In the genomic region with DNA sequence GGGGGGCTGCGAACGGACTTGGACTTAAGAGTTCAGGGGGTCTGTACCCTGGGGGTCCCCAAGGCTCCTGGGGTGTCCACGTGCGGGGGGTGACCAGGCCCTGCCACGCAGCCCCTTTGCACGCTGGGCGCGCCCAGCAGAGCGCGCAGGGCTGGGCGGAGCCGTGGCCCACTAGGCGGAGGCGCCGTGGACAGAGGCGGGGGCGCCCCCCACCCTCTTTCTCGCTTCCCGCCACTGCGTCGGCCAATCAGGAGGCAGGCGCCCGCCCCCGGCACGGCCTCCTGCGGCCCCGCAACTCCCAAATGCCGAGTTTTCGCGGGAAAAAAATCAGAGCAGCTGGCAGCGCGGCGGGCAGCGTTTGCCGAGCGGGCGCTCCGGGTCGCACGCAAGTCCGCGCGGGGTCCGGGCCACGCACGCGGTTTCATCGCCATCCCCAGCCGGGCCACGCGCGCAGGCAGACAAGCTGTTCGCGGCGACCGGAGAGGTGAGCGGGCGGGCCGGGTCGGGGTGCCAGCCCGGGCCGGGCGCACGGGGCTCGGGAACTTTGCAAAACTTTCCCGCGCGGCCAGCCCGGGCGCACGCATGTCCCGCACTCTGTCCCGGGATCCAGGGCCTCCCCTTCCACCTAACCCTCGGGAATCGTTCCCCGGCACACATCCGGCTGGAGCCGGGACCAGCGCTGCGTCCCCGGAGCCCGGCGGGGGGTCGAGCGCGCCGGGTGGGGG, we compare ENCODE assay signal across 1 cellular context.
TF ChIP-seq lines count a peak whose summit lies in the region.

Gene UHRF1 (plus strand): TSS at position 330 of the 725 bp plus-strand sequence. CDS start 1,385 bp downstream, outside the sequence.

TF ChIP-seq in K562, 482 proteins besides CTCF, POLR2A, EP300 and RAD21 (continued from another document and continues in another):
- TF ChIP-seq TGIF2 (CRISPR knock-in tag; IDR thresholded peaks at IDR 0.05) (peak; percentile 76; the same call in 1 of the 2 replicates), ZNF253 (CRISPR knock-in tag; conservative IDR thresholded peaks at IDR 0.05) (no peak), NCOA2 (IDR thresholded peaks at IDR 0.05; ENCODE audit: partially characterized antibody in 2 of 2) (no peak), ZNF639 (CRISPR knock-in tag; conservative IDR thresholded peaks at IDR 0.05 in 1 of 2, IDR thresholded peaks at IDR 0.05 in 1 of 2) (no peak), ZNF75A (CRISPR knock-in tag; IDR thresholded peaks at IDR 0.05) (no peak), ZNF589 (CRISPR knock-in tag; IDR thresholded peaks at IDR 0.05; ENCODE audit: low read depth) (no peak), POLR2G (IDR thresholded peaks at IDR 0.05; ENCODE audit: low read depth, low read length) (peak; percentile 85), ZBTB7A (IDR thresholded peaks at IDR 0.05; ENCODE audit: borderline replicate concordance, control insufficient read depth, low read depth, low read length) (peak; percentile 79; the same call in 1 of the 2 replicates), SRSF3 (IDR thresholded peaks at IDR 0.05; ENCODE audit: insufficient read depth, low read length) (no peak), MCM5 (IDR thresholded peaks at IDR 0.05; ENCODE audit: low read depth) (no peak), NR2C1 (IDR thresholded peaks at IDR 0.05) (no peak), NR2C1 (tag; IDR thresholded peaks at IDR 0.05) (no peak), THRA (IDR thresholded peaks at IDR 0.05) (no peak), CAMTA2 (CRISPR knock-in tag; conservative IDR thresholded peaks at IDR 0.05) (no peak), SAFB (IDR thresholded peaks at IDR 0.05; ENCODE audit: borderline replicate concordance, low read depth, low read length) (peak; percentile 90), EGR1 (conservative IDR thresholded peaks at IDR 0.05) (peak; percentile 80), SIN3B (IDR thresholded peaks at IDR 0.05; ENCODE audit: low read depth) (0 out of 2 replicates have a peak, but pooled peaks have one; percentile 31), MAFF (IDR thresholded peaks at IDR 0.05; ENCODE audit: low read length) (no peak), CBX3 (IDR thresholded peaks at IDR 0.05; ENCODE audit: borderline replicate concordance in 1 of 2, low read length in 2 of 2) (no peak; a peak in 1 of 3 replicates), NEUROD1 (IDR thresholded peaks at IDR 0.05; ENCODE audit: borderline replicate concordance, low read depth, low read length, partially characterized antibody) (no peak), CEBPZ (IDR thresholded peaks at IDR 0.05; ENCODE audit: borderline replicate concordance, low read depth, low read length) (no peak), TAF15 (IDR thresholded peaks at IDR 0.05; ENCODE audit: low read depth, low read length) (no peak), MLLT1 (IDR thresholded peaks at IDR 0.05) (no peak), EZH2 (IDR thresholded peaks at IDR 0.05; ENCODE audit: borderline replicate concordance, low read depth, low read length) (no peak), SREBF2 (CRISPR knock-in tag; IDR thresholded peaks at IDR 0.05) (no peak), E2F6 (IDR thresholded peaks at IDR 0.05; ENCODE audit: borderline replicate concordance in 1 of 2, extremely low read depth in 1 of 2, insufficient read depth in 1 of 2, insufficient read length in 1 of 2, low read depth in 1 of 2, low read length in 1 of 2, poor library complexity in 1 of 2, severe bottlenecking in 1 of 2) (peak in 1 of 2 experiments; percentile 92), TAL1 (IDR thresholded peaks at IDR 0.05) (no peak), GTF3C2 (IDR thresholded peaks at IDR 0.05; ENCODE audit: borderline replicate concordance, extremely low read depth, insufficient read length) (no peak), ZBED1 (IDR thresholded peaks at IDR 0.05) (no peak), CBX5 (IDR thresholded peaks at IDR 0.05; ENCODE audit: borderline replicate concordance, low read depth) (no peak), LCOR (CRISPR knock-in tag; IDR thresholded peaks at IDR 0.05) (0 out of 2 replicates have a peak, but pooled peaks have one; percentile 62), SRSF7 (optimal IDR thresholded peaks at IDR 0.05; ENCODE audit: low read depth, low read length) (no peak), SMARCB1 (IDR thresholded peaks at IDR 0.05; ENCODE audit: insufficient read length, low read depth) (no peak), SPI1 (IDR thresholded peaks at IDR 0.05; ENCODE audit: borderline replicate concordance, low read depth, low read length) (no peak), RBM34 (IDR thresholded peaks at IDR 0.05; ENCODE audit: borderline replicate concordance, insufficient read depth, low read length) (0 out of 2 replicates have a peak, but pooled peaks have one; percentile 51), PHF20 (IDR thresholded peaks at IDR 0.05; ENCODE audit: partially characterized antibody) (no peak), TFAP4 (CRISPR knock-in tag; IDR thresholded peaks at IDR 0.05; ENCODE audit: borderline replicate concordance) (peak; percentile 75; the same call in 1 of the 2 replicates), CEBPB (tag; IDR thresholded peaks at IDR 0.05) (no peak), SIX5 (IDR thresholded peaks at IDR 0.05; ENCODE audit: borderline replicate concordance in 1 of 2, insufficient read depth in 1 of 2, low read depth in 1 of 2, low read length in 2 of 2) (no peak), WHSC1 (IDR thresholded peaks at IDR 0.05; ENCODE audit: low read length) (no peak), SIN3A (IDR thresholded peaks at IDR 0.05; ENCODE audit: borderline replicate concordance in 2 of 2, control insufficient read depth in 1 of 2, low read depth in 2 of 2, low read length in 2 of 2) (peak in 1 of 2 experiments; percentile 54; a peak in 2 of 4 replicates)
- TF ChIP-seq, protein P1, sequence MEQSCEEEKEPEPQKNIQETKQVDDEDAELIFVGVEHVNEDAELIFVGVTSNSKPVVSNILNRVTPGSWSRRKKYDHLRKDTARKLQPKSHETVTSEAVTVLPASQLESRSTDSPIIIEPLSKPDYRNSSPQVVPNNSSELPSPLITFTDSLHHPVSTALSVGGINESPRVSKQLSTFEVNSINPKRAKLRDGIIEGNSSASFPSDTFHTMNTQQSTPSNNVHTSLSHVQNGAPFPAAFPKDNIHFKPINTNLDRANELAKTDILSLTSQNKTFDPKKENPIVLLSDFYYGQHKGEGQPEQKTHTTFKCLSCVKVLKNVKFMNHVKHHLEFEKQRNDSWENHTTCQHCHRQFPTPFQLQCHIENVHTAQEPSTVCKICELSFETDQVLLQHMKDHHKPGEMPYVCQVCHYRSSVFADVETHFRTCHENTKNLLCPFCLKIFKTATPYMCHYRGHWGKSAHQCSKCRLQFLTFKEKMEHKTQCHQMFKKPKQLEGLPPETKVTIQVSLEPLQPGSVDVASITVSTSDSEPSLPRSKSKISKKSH (CRISPR knock-in tag; IDR thresholded peaks at IDR 0.05), result no peak
- TF ChIP-seq, protein P2, sequence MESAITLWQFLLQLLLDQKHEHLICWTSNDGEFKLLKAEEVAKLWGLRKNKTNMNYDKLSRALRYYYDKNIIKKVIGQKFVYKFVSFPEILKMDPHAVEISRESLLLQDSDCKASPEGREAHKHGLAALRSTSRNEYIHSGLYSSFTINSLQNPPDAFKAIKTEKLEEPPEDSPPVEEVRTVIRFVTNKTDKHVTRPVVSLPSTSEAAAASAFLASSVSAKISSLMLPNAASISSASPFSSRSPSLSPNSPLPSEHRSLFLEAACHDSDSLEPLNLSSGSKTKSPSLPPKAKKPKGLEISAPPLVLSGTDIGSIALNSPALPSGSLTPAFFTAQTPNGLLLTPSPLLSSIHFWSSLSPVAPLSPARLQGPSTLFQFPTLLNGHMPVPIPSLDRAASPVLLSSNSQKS (CRISPR knock-in tag; IDR thresholded peaks at IDR 0.05), result no peak
- TF ChIP-seq, protein P3, sequence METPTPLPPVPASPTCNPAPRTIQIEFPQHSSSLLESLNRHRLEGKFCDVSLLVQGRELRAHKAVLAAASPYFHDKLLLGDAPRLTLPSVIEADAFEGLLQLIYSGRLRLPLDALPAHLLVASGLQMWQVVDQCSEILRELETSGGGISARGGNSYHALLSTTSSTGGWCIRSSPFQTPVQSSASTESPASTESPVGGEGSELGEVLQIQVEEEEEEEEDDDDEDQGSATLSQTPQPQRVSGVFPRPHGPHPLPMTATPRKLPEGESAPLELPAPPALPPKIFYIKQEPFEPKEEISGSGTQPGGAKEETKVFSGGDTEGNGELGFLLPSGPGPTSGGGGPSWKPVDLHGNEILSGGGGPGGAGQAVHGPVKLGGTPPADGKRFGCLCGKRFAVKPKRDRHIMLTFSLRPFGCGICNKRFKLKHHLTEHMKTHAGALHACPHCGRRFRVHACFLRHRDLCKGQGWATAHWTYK (CRISPR knock-in tag; IDR thresholded peaks at IDR 0.05), result no peak
